8 cellular contexts compared by ENCODE assay signal in the genomic region with DNA sequence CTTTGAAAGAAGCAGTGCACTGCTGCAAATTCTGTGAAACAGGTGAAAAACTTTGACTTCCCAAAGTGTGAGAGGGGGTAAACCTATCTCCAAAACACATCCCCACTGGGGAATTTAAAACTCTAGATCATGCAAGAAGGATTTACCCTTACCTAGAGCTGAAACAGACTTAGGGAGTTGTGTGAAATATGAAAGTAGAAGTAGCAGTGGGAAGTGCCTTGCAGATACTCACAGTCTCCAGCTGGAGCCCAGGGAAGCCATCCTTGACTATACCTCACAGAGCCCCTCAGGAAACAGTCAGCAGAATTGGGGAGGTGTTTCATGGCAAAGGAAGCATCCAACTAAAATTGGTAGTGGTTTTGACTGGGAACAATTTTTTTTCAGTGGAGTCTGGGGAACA.
DNase-seq lines count a peak whose midpoint lies in the region; ATAC-seq and FAIRE-seq lines count a peak whose summit lies in the region.
"Not testable (repeated sequence)": the region's sequence is repeated elsewhere in the genome, so short reads cannot be mapped to it uniquely, and the experiment has no call there.

No MANE protein-coding gene starts in this region.

- not testable (repeated sequence) for DNase-seq in GM18507 (ENCODE audit: extremely low spot score, insufficient read length, low read depth)

- ATAC-seq in GM19452 (IDR thresholded peaks at IDR 0.05; ENCODE audit: unreplicated experiment): peak; percentile 61
- peak; percentile 51 for ATAC-seq in GM21447 (IDR thresholded peaks at IDR 0.05; ENCODE audit: unreplicated experiment)
- peak; percentile 77 for ATAC-seq in HG02610 (IDR thresholded peaks at IDR 0.05; ENCODE audit: unreplicated experiment)
- peak; percentile 67 for ATAC-seq in HG02884 (IDR thresholded peaks at IDR 0.05; ENCODE audit: unreplicated experiment)
- peak; percentile 19 for ATAC-seq in HG03060 (IDR thresholded peaks at IDR 0.05; ENCODE audit: low read depth, unreplicated experiment)
- peak; percentile 56 for ATAC-seq in HG03442 (IDR thresholded peaks at IDR 0.05; ENCODE audit: unreplicated experiment)
- peak; percentile 50 for ATAC-seq in HG03571 (IDR thresholded peaks at IDR 0.05; ENCODE audit: unreplicated experiment)

- FAIRE-seq in GM18507 (lab: Jason Lieb, UNC): peak; percentile 82

Comparison
In these comparisons a context has a peak if more than half of its experiments do, and no peak if none do; other contexts are left out.
1. ATAC-seq: peak in every context shown above with its lines; median percentile 77 in HG02610; 67 in HG02884; 61 in GM19452; 56 in HG03442; 51 in GM21447; 50 in HG03571; 19 in HG03060.